20 cellular contexts compared by ENCODE assay signal in genomic region chr19:18475004-18475453, GRCh38. TPM values are rescaled to one million over a fixed set of nuclear protein-coding genes. Genes with fewer than 3 reads are reported as not detected.
DNase-seq lines count a peak whose midpoint lies in the region; ATAC-seq and TF ChIP-seq lines count a peak whose summit lies in the region.
"Had no signal": no experiment of that assay in that cellular context is flagged by ENCODE, and none has a peak within 500 bp of the region (broad histone marks: within the 10 kb centered on the region; RNA-seq: fewer than 3 reads in every experiment).

No MANE protein-coding gene starts in this region.

- H3K36me3 ChIP-seq in esophagus squamous epithelium (peaks cover 0 to 30% (median 4%) of the 10 kb centered on the region in 3 donors), body of pancreas (replicated peaks in 1 of 2; ENCODE audit: insufficient read depth in 1 of 2, low read depth in 2 of 2) (no peaks in the 10 kb centered on the region), adrenal gland (replicated peaks in 1 of 2) (peaks cover 0 to 9% of the 10 kb centered on the region in 2 donors)

- H3K4me3 ChIP-seq in esophagus squamous epithelium, result no peak overlapping the region
- H3K4me3 ChIP-seq in body of pancreas, result no peak overlapping the region
- no peak overlapping the region for H3K4me3 ChIP-seq in adrenal gland
- H3K4me3 ChIP-seq: A549 had no signal

- peaks cover 51% of the 10 kb centered on the region for H3K4me1 Mint-ChIP-seq in activated CD4-positive, alpha-beta T cell treated with anti-CD3 and anti-CD28 coated beads, Interleukin-2, amount 10 ng/mL, durations not matched to agents 7 days and 5 days
- H3K4me1 Mint-ChIP-seq in T-helper 2 cell treated with Interferon-gamma antibody and Interleukin-4, amounts not matched to agents 5 μg/mL and 100 μg/mL, for 36 hours (ENCODE audit: low read depth), result peaks cover 35% of the 10 kb centered on the region

- POLR2A ChIA-PET in activated CD4-positive, alpha-beta T cell treated with anti-CD3 and anti-CD28 coated beads, Interleukin-2, amount 10 ng/mL, durations not matched to agents 7 days and 5 days (lab: Charles Lee), result no interaction called here

- CTCF ChIA-PET in activated CD4-positive, alpha-beta T cell treated with anti-CD3 and anti-CD28 coated beads, Interleukin-2, amount 10 ng/mL, durations not matched to agents 7 days and 5 days (lab: Charles Lee), result interaction anchor here (1.3 to 1.6 kb wide), 2 partner anchors 10 to 24 kb away, joined by 3 to 4 read pairs; no protein-coding TSS in a partner anchor

- intact Hi-C loops in esophagus squamous epithelium (cut with DNase I) (loop anchor here (10.0 kb wide), 1 partner anchor 100 kb away; the partner anchor contains the start of gene UBA52), body of pancreas (cut with DNase I) (no loop called here), adrenal gland (cut with DNase I) (loop anchor here in 1 of 2 donors (10.0 kb wide), 1 partner anchor 380 kb away; no protein-coding TSS in a partner anchor), Right ventricle myocardium inferior (cut with DNase I) (no loop called here)

- H3K9me3 Mint-ChIP-seq in activated CD4-positive, alpha-beta T cell treated with anti-CD3 and anti-CD28 coated beads, Interleukin-2, amount 10 ng/mL, durations not matched to agents 7 days and 5 days, result no peaks in the 10 kb centered on the region
- no peaks in the 10 kb centered on the region for H3K9me3 Mint-ChIP-seq in T-helper 2 cell treated with Interferon-gamma antibody and Interleukin-4, amounts not matched to agents 5 μg/mL and 100 μg/mL, for 36 hours
- H3K9me3 Mint-ChIP-seq: type B pancreatic cell had no signal

- H3K4me1 ChIP-seq in esophagus squamous epithelium, result peaks cover 37 to 78% (median 64%) of the 10 kb centered on the region in 3 donors
- H3K4me1 ChIP-seq in body of pancreas, result peaks cover 60% of the 10 kb centered on the region
- H3K4me1 ChIP-seq in adrenal gland (replicated peaks in 1 of 2), result peaks cover 28 to 53% of the 10 kb centered on the region in 2 donors

- no peaks in the 10 kb centered on the region for H3K27me3 Mint-ChIP-seq in activated CD4-positive, alpha-beta T cell treated with anti-CD3 and anti-CD28 coated beads, Interleukin-2, amount 10 ng/mL, durations not matched to agents 7 days and 5 days
- no peaks in the 10 kb centered on the region for H3K27me3 Mint-ChIP-seq in T-helper 2 cell treated with Interferon-gamma antibody and Interleukin-4, amounts not matched to agents 5 μg/mL and 100 μg/mL, for 36 hours (ENCODE audit: low read depth)
- H3K27me3 Mint-ChIP-seq: type B pancreatic cell had no signal

- WGBS in esophagus squamous epithelium, 2 donors, result 57 to 58% methylated on average over 5 of the region's 5 CpGs
- WGBS in body of pancreas, 2 donors, result 62% methylated on average over 5 of the region's 5 CpGs
- WGBS in adrenal gland, 4 donors, result 70 to 76% (median 75%) methylated on average over 5 of the region's 5 CpGs

- no peak for TF ChIP-seq POLR2A in esophagus squamous epithelium (IDR thresholded peaks at IDR 0.05)
- no peak for TF ChIP-seq POLR2A in body of pancreas (IDR thresholded peaks at IDR 0.05)
- TF ChIP-seq POLR2A in adrenal gland (IDR thresholded peaks at IDR 0.05), result no peak

- TF ChIP-seq CTCF in esophagus squamous epithelium (IDR thresholded peaks at IDR 0.05), result no peak
- no peak for TF ChIP-seq CTCF in body of pancreas (IDR thresholded peaks at IDR 0.05)
- TF ChIP-seq CTCF in adrenal gland (IDR thresholded peaks at IDR 0.05), result no peak

- H3K4me3 Mint-ChIP-seq in activated CD4-positive, alpha-beta T cell treated with anti-CD3 and anti-CD28 coated beads, Interleukin-2, amount 10 ng/mL, durations not matched to agents 7 days and 5 days, result no peak overlapping the region
- no peak overlapping the region for H3K4me3 Mint-ChIP-seq in T-helper 2 cell treated with Interferon-gamma antibody and Interleukin-4, amounts not matched to agents 5 μg/mL and 100 μg/mL, for 36 hours
- H3K4me3 Mint-ChIP-seq: type B pancreatic cell had no signal

- H3K9me3 ChIP-seq in esophagus squamous epithelium, result no peaks in the 10 kb centered on the region
- no peaks in the 10 kb centered on the region for H3K9me3 ChIP-seq in body of pancreas
- no peaks in the 10 kb centered on the region for H3K9me3 ChIP-seq in adrenal gland (replicated peaks in 1 of 3)
- H3K9me3 ChIP-seq: A549 had no signal

- H3K27me3 ChIP-seq in esophagus squamous epithelium (no peaks in the 10 kb centered on the region), body of pancreas (no peaks in the 10 kb centered on the region), adrenal gland (no peaks in the 10 kb centered on the region)

- peak overlapping the region; percentile 82 for H3K27ac Mint-ChIP-seq in activated CD4-positive, alpha-beta T cell treated with anti-CD3 and anti-CD28 coated beads, Interleukin-2, amount 10 ng/mL, durations not matched to agents 7 days and 5 days
- H3K27ac Mint-ChIP-seq in T-helper 2 cell treated with Interferon-gamma antibody and Interleukin-4, amounts not matched to agents 5 μg/mL and 100 μg/mL, for 36 hours, result peak overlapping the region; percentile 65
- H3K27ac Mint-ChIP-seq: type B pancreatic cell had no signal

- no peak for DNase-seq in activated CD4-positive, alpha-beta T cell treated with anti-CD3 and anti-CD28 coated beads, Interleukin-2, amount 10 ng/mL, durations not matched to agents 7 days and 5 days
- no peak for DNase-seq in activated CD4-positive, alpha-beta T cell treated with anti-CD3 and anti-CD28 coated beads for 1 hour
- no peak for DNase-seq in T-helper 2 cell treated with Interferon-gamma antibody and Interleukin-4, amounts not matched to agents 5 μg/mL and 100 μg/mL, for 36 hours (ENCODE audit: low spot score)
- DNase-seq in esophagus squamous epithelium (lab: John Stamatoyannopoulos, UW) (no peak), body of pancreas (no peak), adrenal gland (no peak), Right ventricle myocardium inferior (ENCODE audit: missing footprints) (no peak)
- DNase-seq in stimulated activated naive CD8-positive, alpha-beta T cell treated with anti-CD3 and anti-CD28 coated beads, Interleukin-15, Interleukin-2, amounts not matched to agents 100 U/mL and 50 U/mL, for 24 hours, result no peak
- DNase-seq: anterior cingulate cortex, cortex of kidney, GOT3, hippocampal formation, IMR-90, NCI-H1048, NCI-H2171, Right ventricle myocardium superior, T1000 had no signal

- peaks cover 3% of the 10 kb centered on the region for H3K36me3 Mint-ChIP-seq in activated CD4-positive, alpha-beta T cell treated with anti-CD3 and anti-CD28 coated beads, Interleukin-2, amount 10 ng/mL, durations not matched to agents 7 days and 5 days (ENCODE audit: low read depth)
- peaks cover 6% of the 10 kb centered on the region for H3K36me3 Mint-ChIP-seq in T-helper 2 cell treated with Interferon-gamma antibody and Interleukin-4, amounts not matched to agents 5 μg/mL and 100 μg/mL, for 36 hours (ENCODE audit: low read depth)

- ATAC-seq in stimulated activated naive CD8-positive, alpha-beta T cell treated with anti-CD3 and anti-CD28 coated beads, Interleukin-15, Interleukin-2, amounts not matched to agents 100 U/mL and 50 U/mL, for 24 hours, result peak; percentile 6
- ATAC-seq in body of pancreas (no peak), Right ventricle myocardium inferior (no peak)
- ATAC-seq: A549, esophagus mucosa had no signal

- H3K27ac ChIP-seq in esophagus squamous epithelium (peak overlapping the region in 3 of 4 donors; percentile 3 to 79 (median 54)), body of pancreas (peak overlapping the region in 1 of 4 donors; percentile 3), adrenal gland (peak overlapping the region in 1 of 5 donors; percentile 86)
- H3K27ac ChIP-seq: A549 had no signal

RNA-seq across cellular contexts. Expression of gene ISYNA1, which starts 37.1 kb away (rescaled TPM):
- total RNA-seq in activated CD4-positive, alpha-beta T cell treated with anti-CD3 and anti-CD28 coated beads, Interleukin-2, amount 10 ng/mL, durations not matched to agents 7 days and 5 days, result 10 to 100 TPM; 10.7 to 12.1 TPM
- 10 to 100 TPM in 3 of 4 donors, 1 to 10 TPM in 1; 8.1 to 24.4 (median 14.4) TPM for total RNA-seq in esophagus squamous epithelium
- total RNA-seq in body of pancreas, result 10 to 100 TPM; 52.7 to 72.8 TPM
- total RNA-seq in adrenal gland, result 100 to 1,000 TPM in 3 of 8 donors, 10 to 100 TPM in 5; 32.3 to 211 (median 78.7) TPM
- 100 to 1,000 TPM in 2 of 3 donors, 1 to 10 TPM in 1; 3.2 to 313 (median 125) TPM for polyA plus RNA-seq in adrenal gland
- total RNA-seq in Right ventricle myocardium inferior, result 26.0 TPM

RNA-seq across cellular contexts. Expression of gene ELL, which starts 46.8 kb away (rescaled TPM):
- total RNA-seq in activated CD4-positive, alpha-beta T cell treated with anti-CD3 and anti-CD28 coated beads, Interleukin-2, amount 10 ng/mL, durations not matched to agents 7 days and 5 days, result 10 to 100 TPM; 20.3 to 20.9 TPM
- total RNA-seq in esophagus squamous epithelium, result 10 to 100 TPM in 2 of 4 donors, 1 to 10 TPM in 2; 5.9 to 12.8 (median 9.9) TPM
- total RNA-seq in body of pancreas, result 10 to 100 TPM; 12.5 to 14.2 TPM
- total RNA-seq in adrenal gland, result 10 to 100 TPM in 7 of 8 donors, 1 to 10 TPM in 1; 9.8 to 28.3 (median 15.2) TPM
- 10 to 100 TPM in 1 of 3 donors, 1 to 10 TPM in 2; 1.8 to 14.3 (median 9.1) TPM for polyA plus RNA-seq in adrenal gland
- total RNA-seq in Right ventricle myocardium inferior, result 8.4 TPM

RNA-seq across cellular contexts. Expression of gene SSBP4, which starts 55.8 kb away (rescaled TPM):
- 100 to 1,000 TPM; 112 to 123 TPM for total RNA-seq in activated CD4-positive, alpha-beta T cell treated with anti-CD3 and anti-CD28 coated beads, Interleukin-2, amount 10 ng/mL, durations not matched to agents 7 days and 5 days
- total RNA-seq in esophagus squamous epithelium (10 to 100 TPM; 23.7 to 48.1 (median 26.1) TPM), body of pancreas (10 to 100 TPM; 50.1 to 63.9 TPM), adrenal gland (100 to 1,000 TPM in 1 of 8 donors, 10 to 100 TPM in 7; 38.9 to 119 (median 73.7) TPM), Right ventricle myocardium inferior (36.2 TPM)
- polyA plus RNA-seq in adrenal gland, result 100 to 1,000 TPM in 2 of 3 donors, 1 to 10 TPM in 1; 9.1 to 160 (median 136) TPM
